30 cellular contexts compared by ENCODE assay signal in genomic region chr3:161422171-161422693, GRCh38. TPM values are rescaled to one million over a fixed set of nuclear protein-coding genes. Genes with fewer than 3 reads are reported as not detected.
"Had no signal": no experiment of that assay in that cellular context is flagged by ENCODE, and none has a peak within 500 bp of the region (broad histone marks: within the 10 kb centered on the region; RNA-seq: fewer than 3 reads in every experiment).

No MANE protein-coding gene starts in this region.

- H3K27me3 Mint-ChIP-seq: activated B cell treated with CpG ODN at 0.5 μM for 24 hours; activated naive CD8-positive, alpha-beta T cell treated with anti-CD3 and anti-CD28 coated beads for 36 hours; stimulated activated memory B cell treated with anti-CD40 and anti-IgM and Interleukin-4, amounts not matched to agents 10 μg/mL and 1 μg/mL and 100 μg/mL, for 72 hours had no signal

- H3K4me1 ChIP-seq: breast epithelium, colonic mucosa, gastroesophageal sphincter, lower lobe of right lung had no signal

- H3K4me3 ChIP-seq: breast epithelium, colonic mucosa, gastroesophageal sphincter, lower lobe of right lung, ovary, smooth muscle cell, stomach, suprapubic skin, tibial nerve had no signal

- H3K9me3 ChIP-seq: breast epithelium, colonic mucosa, gastroesophageal sphincter, lower lobe of right lung, ovary, stomach, suprapubic skin, tibial nerve had no signal

- H3K27ac ChIP-seq: breast epithelium, colonic mucosa, gastroesophageal sphincter, lower lobe of right lung, ovary, stomach, suprapubic skin, tibial nerve had no signal

- H3K4me1 Mint-ChIP-seq: activated B cell treated with CpG ODN at 0.5 μM for 24 hours; activated naive CD8-positive, alpha-beta T cell treated with anti-CD3 and anti-CD28 coated beads for 36 hours; natural killer cell; stimulated activated memory B cell treated with anti-CD40 and anti-IgM and Interleukin-4, amounts not matched to agents 10 μg/mL and 1 μg/mL and 100 μg/mL, for 72 hours had no signal

- H3K36me3 Mint-ChIP-seq: activated naive CD8-positive, alpha-beta T cell treated with anti-CD3 and anti-CD28 coated beads for 36 hours; natural killer cell; stimulated activated memory B cell treated with anti-CD40 and anti-IgM and Interleukin-4, amounts not matched to agents 10 μg/mL and 1 μg/mL and 100 μg/mL, for 72 hours had no signal

- H3K27ac Mint-ChIP-seq: activated B cell treated with CpG ODN at 0.5 μM for 24 hours; activated naive CD8-positive, alpha-beta T cell treated with anti-CD3 and anti-CD28 coated beads for 36 hours; activated T-helper 2 cell treated with anti-CD3 and anti-CD28 coated beads, Interferon-gamma antibody, Interleukin-2, Interleukin-4, amounts not matched to agents 10 μg/mL and 5 μg/mL and 100 μg/mL, durations not matched to agents 14 hours and 24 hours and 36 hours; natural killer cell; stimulated activated memory B cell treated with anti-CD40 and anti-IgM and Interleukin-4, amounts not matched to agents 10 μg/mL and 1 μg/mL and 100 μg/mL, for 72 hours had no signal

- H3K4me3 Mint-ChIP-seq: activated B cell treated with CpG ODN at 0.5 μM for 24 hours; activated naive CD8-positive, alpha-beta T cell treated with anti-CD3 and anti-CD28 coated beads for 36 hours; activated T-cell treated with anti-CD3 and anti-CD28 coated beads, Interleukin-2, amount 50 U/mL, for 4 hours; natural killer cell; stimulated activated memory B cell treated with anti-CD40 and anti-IgM and Interleukin-4, amounts not matched to agents 10 μg/mL and 1 μg/mL and 100 μg/mL, for 72 hours had no signal

- FAIRE-seq: urothelium cell line had no signal

- H3K9me3 Mint-ChIP-seq: activated naive CD8-positive, alpha-beta T cell treated with anti-CD3 and anti-CD28 coated beads for 36 hours; activated T-cell treated with anti-CD3 and anti-CD28 coated beads, Interleukin-2, amount 50 U/mL, for 4 hours; activated T-helper 2 cell treated with anti-CD3 and anti-CD28 coated beads, Interferon-gamma antibody, Interleukin-2, Interleukin-4, amounts not matched to agents 10 μg/mL and 5 μg/mL and 100 μg/mL, durations not matched to agents 14 hours and 24 hours and 36 hours; natural killer cell had no signal

- H3K27me3 ChIP-seq: breast epithelium, colonic mucosa, gastroesophageal sphincter, ovary, stomach, suprapubic skin, tibial nerve had no signal

- ATAC-seq: activated T-cell treated with anti-CD3 and anti-CD28 coated beads, Interleukin-2, amount 50 U/mL, for 4 hours; gastroesophageal sphincter; left colon; natural killer cell; sciatic nerve; stimulated activated memory B cell treated with anti-CD40 and anti-IgM and Interleukin-4, amounts not matched to agents 10 μg/mL and 1 μg/mL and 100 μg/mL, for 72 hours had no signal

- H3K36me3 ChIP-seq: breast epithelium, colonic mucosa, gastroesophageal sphincter, lower lobe of right lung, ovary, stomach, suprapubic skin, tibial nerve had no signal

- DNase-seq: activated B cell treated with CpG ODN at 0.5 μM for 24 hours; activated CD4-positive, alpha-beta T cell treated with anti-CD3 and anti-CD28 coated beads for 4 hours; activated CD4-positive, alpha-beta T cell treated with anti-CD3 and anti-CD28 coated beads, Interleukin-2, amount 50 U/mL, for 48 hours; activated CD8-positive, alpha-beta memory T cell treated with anti-CD3 and anti-CD28 coated beads, Interleukin-2, amount 50 U/mL, for 48 hours; activated naive CD4-positive, alpha-beta T cell treated with Interleukin-2 at 50 U/mL for 16 hours; activated naive CD8-positive, alpha-beta T cell treated with anti-CD3 and anti-CD28 coated beads for 36 hours; activated T-cell treated with anti-CD3 and anti-CD28 coated beads, Interleukin-2, amount 50 U/mL, for 4 hours; amniotic stem cell; colonic mucosa; head of caudate nucleus; islet precursor cell; left colon; lower lobe of right lung; natural killer cell; ovary; stimulated activated CD4-positive, alpha-beta T cell treated with anti-CD3 and anti-CD28 coated beads, Interleukin-15, amount 100 ng/mL, for 24 hours; stomach; T-helper 9 cell had no signal

- H3K4me2 ChIP-seq: smooth muscle cell had no signal

RNA-seq across cellular contexts. Expression of gene SPTSSB, which starts 50.9 kb away (rescaled TPM):
- total RNA-seq: activated B cell treated with CpG ODN at 0.5 μM for 24 hours; activated CD8-positive, alpha-beta memory T cell treated with anti-CD3 and anti-CD28 coated beads for 36 hours; activated naive CD8-positive, alpha-beta T cell treated with anti-CD3 and anti-CD28 coated beads for 36 hours; activated T-helper 2 cell treated with anti-CD3 and anti-CD28 coated beads, Interferon-gamma antibody, Interleukin-2, Interleukin-4, amounts not matched to agents 10 μg/mL and 5 μg/mL and 100 μg/mL, durations not matched to agents 14 hours and 24 hours and 36 hours; lower lobe of right lung; pulmonary artery endothelial cell; T-helper 1 cell treated with Interleukin-12 subunit alpha and Interleukin-12 subunit beta and Interleukin-4 antibody, amounts not matched to agents 30 ng/mL and 1 ng/mL, for 36 hours had no signal
